Comparison of ENCODE assay signal across 11 cellular contexts in the genomic region with DNA sequence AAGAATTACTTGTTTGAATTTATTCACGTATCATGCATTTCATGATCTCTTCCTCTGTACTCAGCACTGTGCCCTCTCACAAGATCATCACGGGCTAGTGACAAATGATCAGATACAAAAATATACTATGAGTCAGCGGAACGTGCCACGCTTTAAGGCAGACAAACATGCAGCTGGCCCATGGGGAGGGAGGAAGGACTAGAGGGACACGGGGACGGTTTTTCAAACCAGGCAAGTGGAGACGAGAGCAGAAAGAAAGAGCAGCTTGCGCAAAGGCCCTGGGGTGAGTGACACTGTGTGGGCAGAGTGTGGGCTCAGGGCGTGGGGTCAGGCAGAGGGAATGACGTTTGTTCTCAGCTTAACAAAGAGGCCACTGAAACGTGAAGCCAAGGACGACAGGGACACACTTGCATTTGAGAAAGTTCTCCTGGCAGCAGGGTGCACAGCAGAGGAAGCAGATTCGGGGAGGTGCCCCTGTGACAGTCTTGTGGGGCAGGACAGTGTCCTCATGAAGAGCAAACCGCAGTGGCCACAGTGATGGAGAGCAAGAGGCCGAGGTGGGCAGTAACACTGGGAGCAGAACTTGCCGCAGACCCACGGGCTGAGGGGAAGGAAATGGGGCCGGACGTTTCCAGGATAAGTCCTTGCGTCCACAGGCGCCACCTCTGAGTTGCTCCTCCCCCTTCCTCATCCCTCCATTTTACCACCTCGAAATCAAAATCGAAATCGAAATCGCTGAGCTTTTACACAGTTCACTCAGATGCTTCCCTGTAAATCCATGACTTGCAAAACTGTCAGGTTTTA. TPM values are rescaled to one million over a fixed set of nuclear protein-coding genes. Genes with fewer than 3 reads are reported as not detected.
A peak's percentile ranks its signal among the peaks of the same experiment; 100 is the strongest.
DNase-seq lines count a peak whose midpoint lies in the region; ATAC-seq, FAIRE-seq and TF ChIP-seq lines count a peak whose summit lies in the region.
"Had no signal": no experiment of that assay in that cellular context is flagged by ENCODE, and none has a peak within 500 bp of the region (broad histone marks: within the 10 kb centered on the region; RNA-seq: fewer than 3 reads in every experiment).

No MANE protein-coding gene starts in this region.

- no peak for ATAC-seq in omental fat pad (ENCODE audit: low FRiP score)

- no peaks in the 10 kb centered on the region for H3K9me3 Mint-ChIP-seq in neural crest cell
- H3K9me3 Mint-ChIP-seq: activated naive CD4-positive, alpha-beta T cell treated with anti-CD3 and anti-CD28 coated beads, Interleukin-2, amount 50 U/mL, for 24 hours had no signal

- H3K4me1 Mint-ChIP-seq in neural crest cell = peaks cover 23% of the 10 kb centered on the region
- H3K4me1 Mint-ChIP-seq: activated naive CD4-positive, alpha-beta T cell treated with anti-CD3 and anti-CD28 coated beads, Interleukin-2, amount 50 U/mL, for 24 hours had no signal

- H3K36me3 Mint-ChIP-seq in neural crest cell (ENCODE audit: low read depth) = no peaks in the 10 kb centered on the region
- H3K36me3 Mint-ChIP-seq: activated naive CD4-positive, alpha-beta T cell treated with anti-CD3 and anti-CD28 coated beads, Interleukin-2, amount 50 U/mL, for 24 hours had no signal

- peak; percentile 83 for FAIRE-seq in GM12891 (lab: Jason Lieb, UNC)
- FAIRE-seq: islet of Langerhans had no signal

- TF ChIP-seq POLR2A in GM12891 (IDR thresholded peaks at IDR 0.05; ENCODE audit: low read depth, low read length) (no peak), NB4 (IDR thresholded peaks at IDR 0.05; ENCODE audit: extremely low read depth, insufficient read length) (no peak)

- TF ChIP-seq CTCF in NB4 (IDR thresholded peaks at IDR 0.05; ENCODE audit: low read depth, low read length) (no peak), neural crest cell (conservative IDR thresholded peaks at IDR 0.05) (no peak), omental fat pad (IDR thresholded peaks at IDR 0.05) (no peak)

- DNase-seq in GM12891 (ENCODE audit: insufficient read length, low spot score) (no peak), NB4 (ENCODE audit: low read depth) (peak; percentile 90), dermis microvascular lymphatic vessel endothelial cell (ENCODE audit: low read depth in 2 of 2) (peak; percentile 81 to 89), neural crest cell (ENCODE audit: low read depth, low spot score) (no peak), NCI-H526 treated with DMSO at 0.1 percent for 48 hours (lab: John Stamatoyannopoulos, UW) (no peak), Ammon's horn (ENCODE audit: low spot score) (no peak), omental fat pad (ENCODE audit: low spot score) (no peak), medulla oblongata (ENCODE audit: extremely low spot score) (no peak)
- DNase-seq: NCI-H526 had no signal

- no peaks in the 10 kb centered on the region for H3K27me3 Mint-ChIP-seq in neural crest cell (ENCODE audit: low read depth)

- no peak overlapping the region for H3K4me3 ChIP-seq in NB4 (ENCODE audit: low read depth, low read length)

- peak overlapping the region; percentile 83 for H3K27ac Mint-ChIP-seq in neural crest cell (ENCODE audit: unreplicated experiment)
- H3K27ac Mint-ChIP-seq: activated naive CD4-positive, alpha-beta T cell treated with anti-CD3 and anti-CD28 coated beads, Interleukin-2, amount 50 U/mL, for 24 hours had no signal

- peak overlapping the region; percentile 2 for H3K4me3 Mint-ChIP-seq in neural crest cell
- H3K4me3 Mint-ChIP-seq: activated naive CD4-positive, alpha-beta T cell treated with anti-CD3 and anti-CD28 coated beads, Interleukin-2, amount 50 U/mL, for 24 hours had no signal

TF ChIP-seq in GM12891, 5 proteins besides CTCF, POLR2A, EP300 and RAD21:
- TF ChIP-seq POLR2AphosphoS5 (IDR thresholded peaks at IDR 0.05; ENCODE audit: low read depth, low read length) (no peak), PAX5 (IDR thresholded peaks at IDR 0.05; ENCODE audit: insufficient read depth, low read length, severe bottlenecking) (no peak), TAF1 (IDR thresholded peaks at IDR 0.05; ENCODE audit: low read depth, low read length) (no peak), SPI1 (IDR thresholded peaks at IDR 0.05; ENCODE audit: low read depth, low read length) (no peak), POU2F2 (IDR thresholded peaks at IDR 0.05; ENCODE audit: low read depth, low read length) (no peak)

RNA-seq across cellular contexts. Expression of gene RPS6KA2, which starts 6.9 kb away (rescaled TPM):
- 3.9 TPM for polyA plus RNA-seq in GM12891 (2012; ENCODE audit: low read depth, missing spikeins)
- total RNA-seq in dermis microvascular lymphatic vessel endothelial cell (122 and 241 TPM in 2 replicates), neural crest cell (32.6 and 33.7 TPM in 2 replicates), omental fat pad (10 to 100 TPM; 52.1 to 84.8 (median 58.7) TPM)

RNA-seq across cellular contexts. Expression of gene RAMACL, which starts 47.5 kb away (rescaled TPM):
- polyA plus RNA-seq in GM12891 (2012; ENCODE audit: low read depth, missing spikeins) = 0.22 TPM
- total RNA-seq in dermis microvascular lymphatic vessel endothelial cell (1.7 and 3.4 TPM in 2 replicates), neural crest cell (0.70 and 0.98 TPM in 2 replicates), omental fat pad (10 to 100 TPM in 1 of 4 donors, 1 to 10 TPM in 3; 1.9 to 10.9 (median 4.6) TPM)

Comparison
In these comparisons a context has a peak if more than half of its experiments do, and no peak if none do; other contexts are left out.
1. DNase-seq: peak in NB4 (single experiment) and dermis microvascular lymphatic vessel endothelial cell (2 of 2); none in GM12891 (single experiment), neural crest cell (single experiment), NCI-H526 treated with DMSO at 0.1 percent for 48 hours (single experiment), Ammon's horn (single experiment), omental fat pad (single experiment) and medulla oblongata (single experiment).